9 cellular contexts compared by ENCODE assay signal in the genomic region with DNA sequence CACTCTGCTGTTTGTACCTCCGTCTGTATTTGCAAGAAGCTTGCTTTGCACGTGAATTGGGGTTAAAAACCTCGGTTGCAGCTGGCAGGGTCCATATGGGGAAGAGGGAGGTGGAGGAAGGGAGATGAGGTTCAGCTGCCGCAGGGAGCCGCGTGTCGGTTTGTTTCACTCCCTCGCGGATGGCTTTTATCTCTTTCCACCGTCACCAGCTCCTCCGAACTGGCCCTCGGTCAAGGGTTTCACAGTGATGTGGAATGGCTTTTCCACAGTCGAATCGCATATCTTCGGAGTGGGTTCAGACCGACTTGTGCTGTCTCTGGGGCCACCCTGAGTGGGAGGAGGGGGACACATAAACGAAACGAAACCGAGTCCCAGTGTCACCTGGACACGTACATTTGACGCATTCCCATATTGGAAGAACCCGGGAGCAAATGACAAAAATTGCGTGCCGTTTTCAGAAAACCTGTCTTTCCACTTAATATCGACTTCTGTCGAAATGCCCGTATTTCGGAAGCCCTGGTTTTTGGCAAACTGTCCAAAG. TPM values are rescaled to one million over a fixed set of nuclear protein-coding genes. Genes with fewer than 3 reads are reported as not detected.
DNase-seq lines count a peak whose midpoint lies in the region; ATAC-seq lines count a peak whose summit lies in the region.
"Had no signal": no experiment of that assay in that cellular context is flagged by ENCODE, and none has a peak within 500 bp of the region (broad histone marks: within the 10 kb centered on the region; RNA-seq: fewer than 3 reads in every experiment).

No MANE protein-coding gene starts in this region.

- H3K9me3 ChIP-seq in CD4-positive, alpha-beta memory T cell (ENCODE audit: control insufficient read depth in 1 of 2, low read length in 2 of 2) = no peaks in the 10 kb centered on the region
- H3K9me3 ChIP-seq in SK-N-MC (ENCODE audit: low read depth, low read length) = no peaks in the 10 kb centered on the region

- peaks cover 12% of the 10 kb centered on the region for H3K36me3 ChIP-seq in CD4-positive, alpha-beta memory T cell (ENCODE audit: insufficient read depth, low read length)
- peaks cover 32% of the 10 kb centered on the region for H3K36me3 ChIP-seq in SK-N-MC (ENCODE audit: insufficient read depth, low read length)

- H3K4me1 ChIP-seq in CD4-positive, alpha-beta memory T cell (ENCODE audit: insufficient read depth, low read length) = peaks cover 22% of the 10 kb centered on the region

- H3K4me1 Mint-ChIP-seq in CD4-positive, alpha-beta memory T cell = peaks cover 8 to 47% (median 22%) of the 10 kb centered on the region in 4 donors

- CTCF ChIA-PET in CD4-positive, alpha-beta memory T cell (lab: Charles Lee; ENCODE audit: partially characterized antibody) = interaction anchor here (1.2 to 2.6 kb wide), 8 partner anchors 9 to 113 kb away, joined by 3 to 21 read pairs (median 8); partner anchors contain the start of gene TMEM255A

- H3K27ac ChIP-seq in CD4-positive, alpha-beta memory T cell (ENCODE audit: low read depth, low read length) = peak overlapping the region; percentile 82
- peak overlapping the region; percentile 77; the same call in 1 of the 2 replicates for H3K27ac ChIP-seq in SK-N-MC

- peaks cover 17 to 35% of the 10 kb centered on the region in 2 donors for H3K36me3 Mint-ChIP-seq in CD4-positive, alpha-beta memory T cell

- peak overlapping the region; percentile 88 to 95 (median 94) for H3K4me3 Mint-ChIP-seq in CD4-positive, alpha-beta memory T cell

- H3K27me3 ChIP-seq in CD4-positive, alpha-beta memory T cell (ENCODE audit: insufficient read depth, low read length) = no peaks in the 10 kb centered on the region

- ATAC-seq in HG02759 (IDR thresholded peaks at IDR 0.05; ENCODE audit: unreplicated experiment) (peak; percentile 7), GM21619 (IDR thresholded peaks at IDR 0.05; ENCODE audit: unreplicated experiment) (no peak)

- H3K4me3 ChIP-seq in CD4-positive, alpha-beta memory T cell (ENCODE audit: low read length in 2 of 2) = peak overlapping the region; percentile 69 to 82
- peak overlapping the region; percentile 81 for H3K4me3 ChIP-seq in SK-N-MC

- H3K9me3 Mint-ChIP-seq in CD4-positive, alpha-beta memory T cell = peaks cover 0 to 2% (median 0%) of the 10 kb centered on the region in 8 donors

- peak in 4 of 5 donors; percentile 6 to 28 (median 18) for DNase-seq in CD4-positive, alpha-beta memory T cell
- DNase-seq in SK-N-MC (ENCODE audit: low read depth, low spot score) = no peak
- DNase-seq in T47D (ENCODE audit: low read depth in 1 of 2, low spot score in 1 of 2) = peak; percentile 1 to 9
- peak; percentile 29 for DNase-seq in iris pigment epithelial cell (ENCODE audit: low read depth)
- peak; percentile 1 for DNase-seq in stimulated activated CD4-positive, alpha-beta T cell treated with anti-CD3 and anti-CD28 coated beads, Interleukin-12 subunit alpha, Interleukin-12 subunit beta, amount 100 ng/mL, for 4 hours
- no peak for DNase-seq in 8988T

- intact Hi-C loops in CD4-positive, alpha-beta memory T cell (cut with micrococcal nuclease) = loop anchor here (2.0 to 10.0 kb wide), 5 partner anchors 17 to 353 kb away; partner anchors contain the start of gene MCTS1

- POLR2A ChIA-PET in CD4-positive, alpha-beta memory T cell (lab: Charles Lee; ENCODE audit: partially characterized antibody) = interaction anchor here (0.8 to 2.5 kb wide), 10 partner anchors 9 to 353 kb away, joined by 3 to 41 read pairs (median 6); partner anchors contain the start of genes CUL4B, MCTS1 and TMEM255A

- peak overlapping the region; percentile 86 to 98 (median 94) for H3K27ac Mint-ChIP-seq in CD4-positive, alpha-beta memory T cell

- no peaks in the 10 kb centered on the region for H3K27me3 Mint-ChIP-seq in CD4-positive, alpha-beta memory T cell

- peak overlapping the region; percentile 85 for H3K9ac ChIP-seq in SK-N-MC (ENCODE audit: insufficient read length)

- in situ Hi-C loops in T47D (cut with HindIII; ENCODE audit: low pct_unique_long_range_greater_than_20kb, low sequenced_read_pairs) = no loop called here

RNA-seq across cellular contexts. Expression of gene ZBTB33, which starts 0.9 kb away (rescaled TPM):
- 10 to 100 TPM; 33.5 to 34.6 TPM for total RNA-seq in CD4-positive, alpha-beta memory T cell
- 10 to 100 TPM in 1 of 2 donors, 1 to 10 TPM in 1; 9.5 to 19.7 TPM for polyA plus RNA-seq in CD4-positive, alpha-beta memory T cell

RNA-seq across cellular contexts. Expression of gene TMEM255A, which starts 59.7 kb away (rescaled TPM):
- total RNA-seq in CD4-positive, alpha-beta memory T cell = 1 to 10 TPM in 1 of 2 experiments, under 1 TPM in 1; 0.76 to 1.1 TPM
- under 1 TPM; 0.27 to 0.80 TPM for polyA plus RNA-seq in CD4-positive, alpha-beta memory T cell
- total RNA-seq: T-helper 1 cell treated with Interleukin-12 subunit alpha and Interleukin-12 subunit beta and Interleukin-4 antibody, amounts not matched to agents 30 ng/mL and 1 ng/mL, for 36 hours had no signal

Comparison
In these comparisons a context has a peak if more than half of its experiments do, and no peak if none do; other contexts are left out.
1. DNase-seq: peak in CD4-positive, alpha-beta memory T cell (4 of 5), T47D (2 of 2), iris pigment epithelial cell (single experiment) and stimulated activated CD4-positive, alpha-beta T cell treated with anti-CD3 and anti-CD28 coated beads, Interleukin-12 subunit alpha, Interleukin-12 subunit beta, amount 100 ng/mL, for 4 hours (single experiment); none in SK-N-MC (single experiment) and 8988T (single experiment).